Comparison of ENCODE assay signal across 15 cellular contexts in genomic region chr2:566379-567313, GRCh38.
"Had no signal": no experiment of that assay in that cellular context is flagged by ENCODE, and none has a peak within 500 bp of the region (broad histone marks: within the 10 kb centered on the region; RNA-seq: fewer than 3 reads in every experiment).

No MANE protein-coding gene starts in this region.

- H3K9me3 ChIP-seq: lower lobe of right lung had no signal

- H3K27ac ChIP-seq: coronary artery, lower lobe of right lung had no signal

- ATAC-seq: left lobe of liver; lower lobe of right lung; natural killer cell treated with Interleukin-12 subunit alpha and Interleukin-12 subunit beta and Interleukin-15 and Interleukin-18, amount 100 ng/mL, for 72 hours; right cardiac atrium had no signal

- H3K4me3 ChIP-seq: coronary artery, lower lobe of right lung, smooth muscle cell had no signal

- H3K36me3 ChIP-seq: lower lobe of right lung had no signal

- H3K4me1 ChIP-seq: foreskin keratinocyte, lower lobe of right lung had no signal

- DNase-seq: effector CD4-positive, alpha-beta T cell; endodermal cell; erythroblast; foreskin keratinocyte; kidney glomerular epithelial cell; lower lobe of right lung; midbrain; posterior cingulate gyrus; right cardiac atrium; stimulated activated CD4-positive, alpha-beta T cell treated with anti-CD3 and anti-CD28 coated beads, Interleukin-2, amount 100 ng/mL, for 48 hours; stimulated activated naive CD4-positive, alpha-beta T cell treated with Interleukin-2 at 50 U/mL for 16 hours had no signal
